Comparison of ENCODE assay signal across 14 cellular contexts in the genomic region with DNA sequence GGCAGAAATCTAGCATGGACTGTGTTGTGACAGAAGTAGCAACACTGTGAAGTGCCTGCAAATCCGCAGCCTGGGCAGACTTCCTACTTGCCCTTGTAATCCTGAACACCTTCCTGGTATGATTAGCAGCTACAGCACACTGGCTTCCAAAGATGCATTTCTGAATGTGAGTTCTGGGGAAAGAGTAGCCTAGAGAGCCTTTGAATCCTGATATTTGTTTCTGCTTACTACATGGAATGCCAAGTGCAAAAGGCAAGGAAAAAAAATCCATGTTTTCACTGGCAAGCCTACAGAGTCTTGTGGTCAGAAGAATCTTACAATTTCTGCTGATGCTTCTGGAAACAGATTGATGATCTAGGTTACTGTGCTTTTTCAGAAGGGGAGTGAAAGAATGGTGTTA.
DNase-seq lines count a peak whose midpoint lies in the region; ATAC-seq and TF ChIP-seq lines count a peak whose summit lies in the region.
"Had no signal": no experiment of that assay in that cellular context is flagged by ENCODE, and none has a peak within 500 bp of the region (broad histone marks: within the 10 kb centered on the region; RNA-seq: fewer than 3 reads in every experiment).

No MANE protein-coding gene starts in this region.

- no peaks in the 10 kb centered on the region for H3K36me3 Mint-ChIP-seq in naive thymus-derived CD4-positive, alpha-beta T cell
- H3K36me3 Mint-ChIP-seq in immature natural killer cell: no peaks in the 10 kb centered on the region

- DNase-seq in GM03348 (ENCODE audit: low spot score): peak; percentile 53
- peak; percentile 56 for DNase-seq in SK-MEL-5 (ENCODE audit: low read depth, low spot score)
- peak; percentile 72 for DNase-seq in fibroblast of the aortic adventitia (ENCODE audit: low read depth)
- peak; percentile 69 for DNase-seq in renal cortical epithelial cell (ENCODE audit: low read depth)
- DNase-seq in naive thymus-derived CD4-positive, alpha-beta T cell: no peak
- no peak for DNase-seq in immature natural killer cell
- no peak for DNase-seq in Kasumi-1 (lab: John Stamatoyannopoulos, UW)
- DNase-seq in GM20000 (ENCODE audit: low spot score): no peak
- DNase-seq: activated T-cell treated with anti-CD3 and anti-CD28 coated beads for 4 hours, DND-41, NCI-H2029, small intestine had no signal

- no peaks in the 10 kb centered on the region for H3K4me1 ChIP-seq in naive thymus-derived CD4-positive, alpha-beta T cell (ENCODE audit: control insufficient read depth in 2 of 2, insufficient read depth in 2 of 2, low read length in 2 of 2)

- no peaks in the 10 kb centered on the region for H3K9me3 ChIP-seq in naive thymus-derived CD4-positive, alpha-beta T cell (ENCODE audit: control insufficient read depth in 2 of 3, low read length in 3 of 3)
- H3K9me3 ChIP-seq: vagina had no signal

- H3K27ac Mint-ChIP-seq in naive thymus-derived CD4-positive, alpha-beta T cell: no peak overlapping the region
- no peak overlapping the region for H3K27ac Mint-ChIP-seq in immature natural killer cell

- no peak for ATAC-seq in naive thymus-derived CD4-positive, alpha-beta T cell
- ATAC-seq: PC-3 had no signal

- TF ChIP-seq CTCF in fibroblast of the aortic adventitia (IDR thresholded peaks at IDR 0.05; ENCODE audit: insufficient read depth, low read length) (no peak), GM20000 (IDR thresholded peaks at IDR 0.05; ENCODE audit: extremely low read depth, missing control alignments) (no peak)

- H3K36me3 ChIP-seq in naive thymus-derived CD4-positive, alpha-beta T cell (ENCODE audit: control insufficient read depth in 2 of 3, insufficient read depth in 3 of 3, low read length in 3 of 3): no peaks in the 10 kb centered on the region
- H3K36me3 ChIP-seq: vagina had no signal

- no peaks in the 10 kb centered on the region for H3K4me1 Mint-ChIP-seq in naive thymus-derived CD4-positive, alpha-beta T cell
- no peaks in the 10 kb centered on the region for H3K4me1 Mint-ChIP-seq in immature natural killer cell

- peaks cover 0 to 5% of the 10 kb centered on the region in 2 donors for H3K27me3 ChIP-seq in naive thymus-derived CD4-positive, alpha-beta T cell (ENCODE audit: control insufficient read depth in 2 of 2, insufficient read depth in 2 of 2, low read length in 2 of 2)
- H3K27me3 ChIP-seq: vagina had no signal

- in situ Hi-C loops in SK-MEL-5 (cut with HindIII; ENCODE audit: low pct_unique_long_range_greater_than_20kb, low sequenced_read_pairs): no loop called here

- H3K4me3 ChIP-seq in fibroblast of the aortic adventitia (ENCODE audit: low read depth, low read length): no peak overlapping the region
- H3K4me3 ChIP-seq in naive thymus-derived CD4-positive, alpha-beta T cell (ENCODE audit: low read length): no peak overlapping the region
- H3K4me3 ChIP-seq: vagina had no signal

- H3K4me3 Mint-ChIP-seq in naive thymus-derived CD4-positive, alpha-beta T cell: no peak overlapping the region
- H3K4me3 Mint-ChIP-seq in immature natural killer cell: no peak overlapping the region

- H3K27me3 Mint-ChIP-seq in naive thymus-derived CD4-positive, alpha-beta T cell: peaks cover 0 to 15% (median 0%) of the 10 kb centered on the region in 5 donors
- H3K27me3 Mint-ChIP-seq in immature natural killer cell (ENCODE audit: low read depth in 3 of 3): no peaks in the 10 kb centered on the region

- no peaks in the 10 kb centered on the region for H3K9me3 Mint-ChIP-seq in naive thymus-derived CD4-positive, alpha-beta T cell
- H3K9me3 Mint-ChIP-seq in immature natural killer cell: peaks cover 0 to 2% (median 0%) of the 10 kb centered on the region in 6 donors

- no peak overlapping the region for H3K27ac ChIP-seq in naive thymus-derived CD4-positive, alpha-beta T cell (ENCODE audit: low read depth, low read length)
- H3K27ac ChIP-seq: vagina had no signal

- POLR2A ChIA-PET in naive thymus-derived CD4-positive, alpha-beta T cell (lab: Charles Lee): no interaction called here

- CTCF ChIA-PET in naive thymus-derived CD4-positive, alpha-beta T cell (lab: Charles Lee): interaction anchor here (0.6 kb wide), 1 partner anchor 169 kb away, joined by 3 read pairs; no protein-coding TSS in a partner anchor

- intact Hi-C loops in naive thymus-derived CD4-positive, alpha-beta T cell (cut with micrococcal nuclease): no loop called here

Comparison
In these comparisons a context has a peak if more than half of its experiments do, and no peak if none do; other contexts are left out.
1. DNase-seq: peak in GM03348 (single experiment), SK-MEL-5 (single experiment), fibroblast of the aortic adventitia (single experiment) and renal cortical epithelial cell (single experiment); none in naive thymus-derived CD4-positive, alpha-beta T cell (0 of 9), immature natural killer cell (0 of 3), Kasumi-1 (0 of 2) and GM20000 (single experiment).